23 cellular contexts compared by ENCODE assay signal in the genomic region with DNA sequence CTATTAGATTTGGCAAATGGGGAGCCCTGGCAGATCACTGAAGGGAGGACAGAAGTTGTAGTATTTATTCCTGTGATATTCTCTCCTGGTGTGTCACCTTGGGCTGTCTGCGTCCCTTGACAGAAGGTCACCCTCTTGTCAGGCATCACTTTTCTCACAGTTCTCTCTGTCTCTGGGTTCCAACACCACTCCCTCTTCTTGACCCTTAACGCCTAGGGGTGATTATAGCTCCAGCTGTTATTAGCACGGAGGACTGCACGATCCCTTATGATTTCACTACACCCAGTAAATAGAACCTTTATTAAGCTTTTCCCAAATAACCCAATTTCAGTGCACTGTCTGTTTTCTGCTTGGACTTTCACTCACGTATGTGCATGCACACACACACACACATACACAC.
"Had no signal": no experiment of that assay in that cellular context is flagged by ENCODE, and none has a peak within 500 bp of the region (broad histone marks: within the 10 kb centered on the region; RNA-seq: fewer than 3 reads in every experiment).

No MANE protein-coding gene starts in this region.

- H3K9me3 ChIP-seq: colonic mucosa, esophagus muscularis mucosa, esophagus squamous epithelium, gastrocnemius medialis, gastroesophageal sphincter, heart left ventricle, heart right ventricle had no signal

- H3K4me3 ChIP-seq: colonic mucosa, coronary artery, dorsolateral prefrontal cortex, esophagus muscularis mucosa, esophagus squamous epithelium, gastrocnemius medialis, gastroesophageal sphincter, heart left ventricle, heart right ventricle had no signal

- H3K4me1 ChIP-seq: colonic mucosa, esophagus muscularis mucosa, esophagus squamous epithelium, foreskin keratinocyte, gastrocnemius medialis, gastroesophageal sphincter, heart left ventricle, heart right ventricle had no signal

- H3K27ac ChIP-seq: colonic mucosa, coronary artery, dorsolateral prefrontal cortex, epithelial cell of prostate, esophagus muscularis mucosa, esophagus squamous epithelium, foreskin keratinocyte, gastrocnemius medialis, gastroesophageal sphincter, heart left ventricle, heart right ventricle had no signal

- H3K36me3 ChIP-seq: colonic mucosa, esophagus muscularis mucosa, esophagus squamous epithelium, gastrocnemius medialis, gastroesophageal sphincter, heart left ventricle, heart right ventricle had no signal

- ATAC-seq: effector memory CD8-positive, alpha-beta T cell; esophagus mucosa; foreskin keratinocyte; gastrocnemius medialis; gastroesophageal sphincter; heart left ventricle; heart right ventricle had no signal

- H3K27me3 ChIP-seq: colonic mucosa, esophagus muscularis mucosa, foreskin keratinocyte, gastrocnemius medialis, gastroesophageal sphincter, heart right ventricle had no signal

- DNase-seq: colonic mucosa; cortex of kidney; dermis blood vessel endothelial cell; dorsolateral prefrontal cortex; effector CD4-positive, alpha-beta T cell; effector CD8-positive, alpha-beta T cell; effector memory CD4-positive, alpha-beta T cell; effector memory CD8-positive, alpha-beta T cell; endodermal cell; erythroblast; esophagus squamous epithelium; foreskin fibroblast; foreskin keratinocyte; gastrocnemius medialis; glutamatergic neuron; head of caudate nucleus; heart left ventricle; heart right ventricle had no signal
